In the genomic region with DNA sequence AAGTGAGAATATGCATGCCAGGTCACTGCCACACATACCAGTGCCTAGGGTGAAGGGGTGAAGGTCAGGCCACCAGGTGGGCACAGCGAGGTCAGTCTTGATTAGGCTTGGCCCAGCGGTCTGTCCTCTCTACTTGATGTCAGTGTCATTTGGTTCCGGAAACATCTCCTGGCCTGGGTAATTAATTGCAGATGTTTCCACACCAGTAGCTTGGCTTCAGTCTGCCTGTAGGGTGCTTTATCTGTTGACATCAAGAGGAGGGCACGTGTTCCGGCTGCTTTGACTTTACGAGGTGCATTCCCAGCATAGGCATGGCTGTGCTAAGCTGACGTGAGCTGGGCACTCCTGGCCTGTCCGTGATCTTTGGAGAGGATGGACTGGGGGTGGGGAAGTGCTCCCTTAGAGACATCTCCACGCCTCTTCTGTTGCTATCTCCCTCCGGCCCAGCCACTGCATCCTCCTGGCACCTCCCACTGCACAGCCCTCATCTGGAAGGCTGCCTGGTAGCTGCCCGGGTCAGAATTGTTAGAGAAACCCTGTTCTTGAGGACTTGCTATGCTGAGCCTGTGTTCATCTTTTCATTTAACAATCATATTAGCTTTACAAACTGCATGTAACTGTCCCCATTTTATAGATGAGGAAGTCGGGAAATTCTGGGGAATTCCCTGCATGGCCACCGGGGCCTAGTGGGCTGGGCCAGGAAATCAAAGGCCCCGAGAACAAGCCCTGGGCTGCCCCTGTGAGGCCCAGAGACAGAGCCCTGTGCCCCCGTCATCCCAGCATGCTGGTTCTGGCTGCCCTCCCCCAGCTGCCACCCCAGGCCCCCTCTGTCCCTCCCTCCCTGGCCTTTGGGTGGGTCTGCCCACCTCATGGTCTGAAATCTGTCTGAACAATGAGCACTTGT, we compare ENCODE assay signal across 8 cellular contexts. TPM values are rescaled to one million over a fixed set of nuclear protein-coding genes. Genes with fewer than 3 reads are reported as not detected.
A peak's percentile ranks its signal among the peaks of the same experiment; 100 is the strongest.
DNase-seq lines count a peak whose midpoint lies in the region; ATAC-seq and TF ChIP-seq lines count a peak whose summit lies in the region.

No MANE protein-coding gene starts in this region.

- no peaks in the 10 kb centered on the region for H3K27me3 Mint-ChIP-seq in activated naive CD4-positive, alpha-beta T cell treated with anti-CD3 and anti-CD28 coated beads for 36 hours (ENCODE audit: low read depth)

- H3K4me1 Mint-ChIP-seq in activated naive CD4-positive, alpha-beta T cell treated with anti-CD3 and anti-CD28 coated beads for 36 hours (ENCODE audit: low read depth), result peaks cover 50% of the 10 kb centered on the region

- DNase-seq in ELF-1 (ENCODE audit: low read depth, low spot score) (peak; percentile 51), NCI-H526 treated with DMSO at 0.1 percent for 48 hours (lab: John Stamatoyannopoulos, UW) (peak; percentile 9), right atrium auricular region (ENCODE audit: low spot score) (peak; percentile 90), DMS153 (lab: John Stamatoyannopoulos, UW) (no peak), NCI-H2081 (lab: John Stamatoyannopoulos, UW) (no peak)
- peak; percentile 78 for DNase-seq in activated naive CD4-positive, alpha-beta T cell treated with anti-CD3 and anti-CD28 coated beads for 36 hours
- peak; percentile 53 for DNase-seq in stimulated activated CD4-positive, alpha-beta T cell treated with anti-CD3 and anti-CD28 coated beads, Interleukin-12 subunit alpha, Interleukin-12 subunit beta, amount 100 ng/mL, for 4 hours

- ATAC-seq in GM21825 (IDR thresholded peaks at IDR 0.05; ENCODE audit: unreplicated experiment), result peak; percentile 48

- H3K36me3 Mint-ChIP-seq in activated naive CD4-positive, alpha-beta T cell treated with anti-CD3 and anti-CD28 coated beads for 36 hours (ENCODE audit: low read depth), result peaks cover 37% of the 10 kb centered on the region

- peaks cover 9% of the 10 kb centered on the region for H3K36me3 ChIP-seq in right atrium auricular region

- CTCF ChIA-PET in activated naive CD4-positive, alpha-beta T cell treated with anti-CD3 and anti-CD28 coated beads for 36 hours (lab: Charles Lee), result interaction anchor here (1.2 to 3.3 kb wide), 6 partner anchors 10 to 143 kb away, joined by 3 to 22 read pairs (median 10); partner anchors contain the start of gene CDKN2AIPNL

- intact Hi-C loops in activated naive CD4-positive, alpha-beta T cell treated with anti-CD3 and anti-CD28 coated beads for 36 hours (cut with micrococcal nuclease), result loop anchor here (1.0 to 5.0 kb wide), 3 partner anchors 9 to 293 kb away; partner anchors contain the start of gene C5orf24

- TF ChIP-seq CTCF in right atrium auricular region (IDR thresholded peaks at IDR 0.05), result no peak

- no peaks in the 10 kb centered on the region for H3K9me3 ChIP-seq in right atrium auricular region

- no peak overlapping the region for H3K4me3 ChIP-seq in right atrium auricular region

- peak overlapping the region; percentile 80 for H3K4me3 Mint-ChIP-seq in activated naive CD4-positive, alpha-beta T cell treated with anti-CD3 and anti-CD28 coated beads for 36 hours

- peak overlapping the region; percentile 87 to 97 for H3K27ac ChIP-seq in right atrium auricular region

- peak overlapping the region; percentile 100 for H3K27ac Mint-ChIP-seq in activated naive CD4-positive, alpha-beta T cell treated with anti-CD3 and anti-CD28 coated beads for 36 hours

- H3K4me1 ChIP-seq in right atrium auricular region, result peaks cover 0 to 70% of the 10 kb centered on the region in 2 donors

- no peaks in the 10 kb centered on the region for H3K9me3 Mint-ChIP-seq in activated naive CD4-positive, alpha-beta T cell treated with anti-CD3 and anti-CD28 coated beads for 36 hours

- no peaks in the 10 kb centered on the region for H3K27me3 ChIP-seq in right atrium auricular region

RNA-seq across cellular contexts. Expression of gene JADE2, which starts 29.1 kb away (rescaled TPM):
- 10 to 100 TPM; 78.4 to 86.6 TPM for total RNA-seq in activated naive CD4-positive, alpha-beta T cell treated with anti-CD3 and anti-CD28 coated beads for 36 hours
- 10 to 100 TPM; 37.5 to 47.6 TPM for total RNA-seq in right atrium auricular region

Comparison
In these comparisons a context has a peak if more than half of its experiments do, and no peak if none do; other contexts are left out.
1. DNase-seq: peak in ELF-1 (single experiment), NCI-H526 treated with DMSO at 0.1 percent for 48 hours (single experiment), activated naive CD4-positive, alpha-beta T cell treated with anti-CD3 and anti-CD28 coated beads for 36 hours (single experiment), right atrium auricular region (single experiment) and stimulated activated CD4-positive, alpha-beta T cell treated with anti-CD3 and anti-CD28 coated beads, Interleukin-12 subunit alpha, Interleukin-12 subunit beta, amount 100 ng/mL, for 4 hours (single experiment); none in DMS153 (single experiment) and NCI-H2081 (0 of 2).